ENCODE assay signal across 1 cellular context in genomic region chr18:59139615-59140286, GRCh38.
TF ChIP-seq lines count a peak whose summit lies in the region.

Gene SEC11C, plus strand, starts transcription at chr18:59139884. Its CDS starts 65 bp downstream, at chr18:59139949.

TF ChIP-seq in HepG2, 621 proteins besides CTCF, POLR2A, EP300 and RAD21 (continued from another document and continues in another):
- TF ChIP-seq ZNF160 (CRISPR knock-in tag; IDR thresholded peaks at IDR 0.05) (no peak; the same call in none of the 2 replicates), BHLHE40 (IDR thresholded peaks at IDR 0.05; ENCODE audit: low read length) (peak; percentile 52; the same call in 1 of the 2 replicates), HDAC2 (CRISPR knock-in tag; IDR thresholded peaks at IDR 0.05) (peak; percentile 40), ZNF256 (CRISPR knock-in tag; conservative IDR thresholded peaks at IDR 0.05) (no peak), ZNF234 (CRISPR knock-in tag; conservative IDR thresholded peaks at IDR 0.05) (no peak), DMAP1 (CRISPR knock-in tag; IDR thresholded peaks at IDR 0.05) (peak; percentile 58), U2AF2 (IDR thresholded peaks at IDR 0.05; ENCODE audit: low read depth, low read length) (0 out of 2 replicates have a peak, but pooled peaks have one; percentile 20), ZNF567 (CRISPR knock-in tag; IDR thresholded peaks at IDR 0.05; ENCODE audit: borderline replicate concordance) (no peak), ZEB1 (IDR thresholded peaks at IDR 0.05; ENCODE audit: insufficient replicate concordance, low read depth) (peak; percentile 23), ARNTL (CRISPR knock-in tag; IDR thresholded peaks at IDR 0.05) (peak; percentile 79), SKI (IDR thresholded peaks at IDR 0.05; ENCODE audit: partially characterized antibody) (peak; percentile 9), ZNF547 (CRISPR knock-in tag; IDR thresholded peaks at IDR 0.05) (peak; percentile 23; the same call in 1 of the 2 replicates), MAZ (IDR thresholded peaks at IDR 0.05; ENCODE audit: borderline replicate concordance, low read depth, low read length) (peak; percentile 88), MAZ (CRISPR knock-in tag; IDR thresholded peaks at IDR 0.05; ENCODE audit: low read depth) (peak; percentile 60; the same call in 1 of the 2 replicates), ATF7-NPFF (CRISPR knock-in tag; IDR thresholded peaks at IDR 0.05; ENCODE audit: low read depth) (peak; percentile 44; the same call in 1 of the 2 replicates), ZNF253 (CRISPR knock-in tag; IDR thresholded peaks at IDR 0.05; ENCODE audit: borderline replicate concordance) (0 out of 2 replicates have a peak, but pooled peaks have one; percentile 56), ZBTB7A (CRISPR knock-in tag; IDR thresholded peaks at IDR 0.05) (no peak), ZNF598 (CRISPR knock-in tag; IDR thresholded peaks at IDR 0.05; ENCODE audit: borderline replicate concordance) (peak; percentile 80; the same call in 1 of the 2 replicates), ZNF720 (CRISPR knock-in tag; IDR thresholded peaks at IDR 0.05) (no peak), TFDP1 (CRISPR knock-in tag; IDR thresholded peaks at IDR 0.05; ENCODE audit: borderline replicate concordance) (peak; percentile 39; the same call in 1 of the 2 replicates), XRCC5 (optimal IDR thresholded peaks at IDR 0.05; ENCODE audit: low read length) (peak; percentile 73), ARID5B (CRISPR knock-in tag; IDR thresholded peaks at IDR 0.05) (peak; percentile 21; the same call in 1 of the 2 replicates), ATF1 (CRISPR knock-in tag; IDR thresholded peaks at IDR 0.05) (no peak), HIVEP1 (CRISPR knock-in tag; IDR thresholded peaks at IDR 0.05) (peak; percentile 58), ZMYM4 (CRISPR knock-in tag; IDR thresholded peaks at IDR 0.05) (peak; percentile 76), ASH2L (IDR thresholded peaks at IDR 0.05; ENCODE audit: insufficient read length, low read depth, low read length) (peak; percentile 76), NFRKB (IDR thresholded peaks at IDR 0.05) (no peak), XBP1 (CRISPR knock-in tag; IDR thresholded peaks at IDR 0.05) (no peak), ZNF605 (CRISPR knock-in tag; IDR thresholded peaks at IDR 0.05) (peak; percentile 90), ZFP82 (CRISPR knock-in tag; IDR thresholded peaks at IDR 0.05; ENCODE audit: borderline replicate concordance) (no peak), RAD51 (IDR thresholded peaks at IDR 0.05; ENCODE audit: borderline replicate concordance) (peak; percentile 90), ERF (CRISPR knock-in tag; IDR thresholded peaks at IDR 0.05) (peak; percentile 50; the same call in 1 of the 2 replicates), GRHL1 (CRISPR knock-in tag; conservative IDR thresholded peaks at IDR 0.05) (no peak), TSC22D2 (CRISPR knock-in tag; IDR thresholded peaks at IDR 0.05; ENCODE audit: borderline replicate concordance) (0 out of 2 replicates have a peak, but pooled peaks have one; percentile 20), NFYC (CRISPR knock-in tag; IDR thresholded peaks at IDR 0.05) (peak; percentile 69), ZNF225 (CRISPR knock-in tag; IDR thresholded peaks at IDR 0.05) (no peak), SAFB2 (CRISPR knock-in tag; IDR thresholded peaks at IDR 0.05; ENCODE audit: borderline replicate concordance, low read depth) (no peak), HDAC1 (CRISPR knock-in tag; IDR thresholded peaks at IDR 0.05) (peak; percentile 85), ZNF597 (CRISPR knock-in tag; IDR thresholded peaks at IDR 0.05) (0 out of 2 replicates have a peak, but pooled peaks have one; percentile 79), MXI1 (IDR thresholded peaks at IDR 0.05; ENCODE audit: borderline replicate concordance, low read depth, low read length) (peak; percentile 44; the same call in 1 of the 3 replicates), HCFC1 (IDR thresholded peaks at IDR 0.05; ENCODE audit: low read depth, low read length) (peak; percentile 97), ELF3 (CRISPR knock-in tag; IDR thresholded peaks at IDR 0.05) (0 out of 2 replicates have a peak, but pooled peaks have one; percentile 10)
- TF ChIP-seq, protein P1, sequence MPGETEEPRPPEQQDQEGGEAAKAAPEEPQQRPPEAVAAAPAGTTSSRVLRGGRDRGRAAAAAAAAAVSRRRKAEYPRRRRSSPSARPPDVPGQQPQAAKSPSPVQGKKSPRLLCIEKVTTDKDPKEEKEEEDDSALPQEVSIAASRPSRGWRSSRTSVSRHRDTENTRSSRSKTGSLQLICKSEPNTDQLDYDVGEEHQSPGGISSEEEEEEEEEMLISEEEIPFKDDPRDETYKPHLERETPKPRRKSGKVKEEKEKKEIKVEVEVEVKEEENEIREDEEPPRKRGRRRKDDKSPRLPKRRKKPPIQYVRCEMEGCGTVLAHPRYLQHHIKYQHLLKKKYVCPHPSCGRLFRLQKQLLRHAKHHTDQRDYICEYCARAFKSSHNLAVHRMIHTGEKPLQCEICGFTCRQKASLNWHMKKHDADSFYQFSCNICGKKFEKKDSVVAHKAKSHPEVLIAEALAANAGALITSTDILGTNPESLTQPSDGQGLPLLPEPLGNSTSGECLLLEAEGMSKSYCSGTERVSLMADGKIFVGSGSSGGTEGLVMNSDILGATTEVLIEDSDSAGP (CRISPR knock-in tag; IDR thresholded peaks at IDR 0.05; ENCODE audit: borderline replicate concordance) = peak; percentile 82; the same call in 1 of the 2 replicates
- TF ChIP-seq, protein P2, sequence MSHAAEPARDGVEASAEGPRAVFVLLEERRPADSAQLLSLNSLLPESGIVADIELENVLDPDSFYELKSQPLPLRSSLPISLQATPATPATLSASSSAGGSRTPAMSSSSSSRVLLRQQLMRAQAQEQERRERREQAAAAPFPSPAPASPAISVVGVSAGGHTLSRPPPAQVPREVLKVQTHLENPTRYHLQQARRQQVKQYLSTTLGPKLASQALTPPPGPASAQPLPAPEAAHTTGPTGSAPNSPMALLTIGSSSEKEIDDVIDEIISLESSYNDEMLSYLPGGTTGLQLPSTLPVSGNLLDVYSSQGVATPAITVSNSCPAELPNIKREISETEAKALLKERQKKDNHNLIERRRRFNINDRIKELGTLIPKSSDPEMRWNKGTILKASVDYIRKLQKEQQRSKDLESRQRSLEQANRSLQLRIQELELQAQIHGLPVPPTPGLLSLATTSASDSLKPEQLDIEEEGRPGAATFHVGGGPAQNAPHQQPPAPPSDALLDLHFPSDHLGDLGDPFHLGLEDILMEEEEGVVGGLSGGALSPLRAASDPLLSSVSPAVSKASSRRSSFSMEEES (CRISPR knock-in tag; IDR thresholded peaks at IDR 0.05) = peak; percentile 78
- TF ChIP-seq, protein P3, sequence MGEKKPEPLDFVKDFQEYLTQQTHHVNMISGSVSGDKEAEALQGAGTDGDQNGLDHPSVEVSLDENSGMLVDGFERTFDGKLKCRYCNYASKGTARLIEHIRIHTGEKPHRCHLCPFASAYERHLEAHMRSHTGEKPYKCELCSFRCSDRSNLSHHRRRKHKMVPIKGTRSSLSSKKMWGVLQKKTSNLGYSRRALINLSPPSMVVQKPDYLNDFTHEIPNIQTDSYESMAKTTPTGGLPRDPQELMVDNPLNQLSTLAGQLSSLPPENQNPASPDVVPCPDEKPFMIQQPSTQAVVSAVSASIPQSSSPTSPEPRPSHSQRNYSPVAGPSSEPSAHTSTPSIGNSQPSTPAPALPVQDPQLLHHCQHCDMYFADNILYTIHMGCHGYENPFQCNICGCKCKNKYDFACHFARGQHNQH (CRISPR knock-in tag; IDR thresholded peaks at IDR 0.05) = peak; percentile 66; the same call in 1 of the 2 replicates
- TF ChIP-seq, protein P4, sequence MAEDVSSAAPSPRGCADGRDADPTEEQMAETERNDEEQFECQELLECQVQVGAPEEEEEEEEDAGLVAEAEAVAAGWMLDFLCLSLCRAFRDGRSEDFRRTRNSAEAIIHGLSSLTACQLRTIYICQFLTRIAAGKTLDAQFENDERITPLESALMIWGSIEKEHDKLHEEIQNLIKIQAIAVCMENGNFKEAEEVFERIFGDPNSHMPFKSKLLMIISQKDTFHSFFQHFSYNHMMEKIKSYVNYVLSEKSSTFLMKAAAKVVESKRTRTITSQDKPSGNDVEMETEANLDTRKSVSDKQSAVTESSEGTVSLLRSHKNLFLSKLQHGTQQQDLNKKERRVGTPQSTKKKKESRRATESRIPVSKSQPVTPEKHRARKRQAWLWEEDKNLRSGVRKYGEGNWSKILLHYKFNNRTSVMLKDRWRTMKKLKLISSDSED (CRISPR knock-in tag; IDR thresholded peaks at IDR 0.05) = no peak
- TF ChIP-seq, protein P5, sequence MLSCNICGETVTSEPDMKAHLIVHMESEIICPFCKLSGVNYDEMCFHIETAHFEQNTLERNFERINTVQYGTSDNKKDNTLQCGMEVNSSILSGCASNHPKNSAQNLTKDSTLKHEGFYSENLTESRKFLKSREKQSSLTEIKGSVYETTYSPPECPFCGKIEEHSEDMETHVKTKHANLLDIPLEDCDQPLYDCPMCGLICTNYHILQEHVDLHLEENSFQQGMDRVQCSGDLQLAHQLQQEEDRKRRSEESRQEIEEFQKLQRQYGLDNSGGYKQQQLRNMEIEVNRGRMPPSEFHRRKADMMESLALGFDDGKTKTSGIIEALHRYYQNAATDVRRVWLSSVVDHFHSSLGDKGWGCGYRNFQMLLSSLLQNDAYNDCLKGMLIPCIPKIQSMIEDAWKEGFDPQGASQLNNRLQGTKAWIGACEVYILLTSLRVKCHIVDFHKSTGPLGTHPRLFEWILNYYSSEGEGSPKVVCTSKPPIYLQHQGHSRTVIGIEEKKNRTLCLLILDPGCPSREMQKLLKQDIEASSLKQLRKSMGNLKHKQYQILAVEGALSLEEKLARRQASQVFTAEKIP (CRISPR knock-in tag; IDR thresholded peaks at IDR 0.05; ENCODE audit: borderline replicate concordance) = 0 out of 2 replicates have a peak, but pooled peaks have one; percentile 33
